In genomic region chr1:27258598-27258997, GRCh38 we compare ENCODE assay signal across 13 cellular contexts.
"Had no signal": no experiment of that assay in that cellular context is flagged by ENCODE, and none has a peak within 500 bp of the region (broad histone marks: within the 10 kb centered on the region; RNA-seq: fewer than 3 reads in every experiment).

No MANE protein-coding gene starts in this region.

- H3K27me3 ChIP-seq: adrenal gland, esophagus muscularis mucosa, hepatocyte, tibial nerve, vagina had no signal

- ATAC-seq: left lobe of liver; mucosa of descending colon; natural killer cell treated with Interleukin-12 subunit alpha and Interleukin-12 subunit beta and Interleukin-15 and Interleukin-18, amount 100 ng/mL, for 72 hours; stimulated activated memory B cell treated with anti-CD40 and anti-IgM and Interleukin-4, amounts not matched to agents 10 μg/mL and 1 μg/mL and 100 μg/mL, for 72 hours had no signal

- H3K9me3 ChIP-seq: adrenal gland, esophagus muscularis mucosa, mucosa of descending colon, tibial nerve, vagina had no signal

- H3K4me3 Mint-ChIP-seq: natural killer cell treated with Interleukin-12 subunit alpha and Interleukin-12 subunit beta and Interleukin-15 and Interleukin-18, amount 100 ng/mL, for 72 hours; stimulated activated memory B cell treated with anti-CD40 and anti-IgM and Interleukin-4, amounts not matched to agents 10 μg/mL and 1 μg/mL and 100 μg/mL, for 72 hours had no signal

- H3K4me1 ChIP-seq: tibial nerve had no signal

- H3K9me3 Mint-ChIP-seq: natural killer cell treated with Interleukin-12 subunit alpha and Interleukin-12 subunit beta and Interleukin-15 and Interleukin-18, amount 100 ng/mL, for 72 hours had no signal

- H3K27me3 Mint-ChIP-seq: natural killer cell treated with Interleukin-12 subunit alpha and Interleukin-12 subunit beta and Interleukin-15 and Interleukin-18, amount 100 ng/mL, for 72 hours; stimulated activated memory B cell treated with anti-CD40 and anti-IgM and Interleukin-4, amounts not matched to agents 10 μg/mL and 1 μg/mL and 100 μg/mL, for 72 hours had no signal

- H3K27ac ChIP-seq: esophagus muscularis mucosa, hepatocyte, tibial nerve, vagina, VCaP had no signal

- H3K36me3 Mint-ChIP-seq: natural killer cell treated with Interleukin-12 subunit alpha and Interleukin-12 subunit beta and Interleukin-15 and Interleukin-18, amount 100 ng/mL, for 72 hours had no signal

- DNase-seq: activated T-cell treated with anti-CD3 and anti-CD28 coated beads for 4 hours; adrenal gland; mucosa of descending colon; stimulated activated CD4-positive, alpha-beta T cell treated with anti-CD3 and anti-CD28 coated beads, Interleukin-12 subunit alpha, Interleukin-12 subunit beta, amount 100 ng/mL, for 4 hours; substantia nigra had no signal

- H3K27ac Mint-ChIP-seq: stimulated activated memory B cell treated with anti-CD40 and anti-IgM and Interleukin-4, amounts not matched to agents 10 μg/mL and 1 μg/mL and 100 μg/mL, for 72 hours had no signal

- H3K4me3 ChIP-seq: adrenal gland, esophagus muscularis mucosa, hepatocyte, mucosa of descending colon, tibial nerve, vagina had no signal
